In the genomic region with DNA sequence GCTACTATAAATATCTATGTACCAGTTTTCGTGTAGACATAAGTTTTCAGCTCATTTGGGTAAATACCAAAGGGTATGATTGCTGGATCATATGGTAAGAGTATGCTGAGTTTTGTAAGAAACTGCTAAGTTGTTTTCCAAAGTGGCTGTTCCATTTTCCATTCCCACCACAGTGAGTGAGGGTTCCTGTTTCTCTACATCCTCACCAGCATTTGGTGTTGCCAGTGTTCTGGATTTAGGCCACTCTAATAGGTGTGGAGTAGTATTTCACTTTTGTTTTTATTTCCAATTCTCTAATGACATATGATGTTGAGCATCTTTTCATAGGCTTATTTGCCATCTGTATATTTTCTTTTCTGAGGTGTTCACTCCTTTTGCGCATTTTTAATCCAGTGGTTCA, we compare ENCODE assay signal across 9 cellular contexts.
"Had no signal": no experiment of that assay in that cellular context is flagged by ENCODE, and none has a peak within 500 bp of the region (broad histone marks: within the 10 kb centered on the region; RNA-seq: fewer than 3 reads in every experiment).

No MANE protein-coding gene starts in this region.

- H3K4me3 ChIP-seq: GM23248 had no signal

- H3K4me2 ChIP-seq: KMS-11 had no signal

- FAIRE-seq: HTR-8/SVneo had no signal

- H3K4me3 Mint-ChIP-seq: H9, HFFc6 had no signal

- DNase-seq: GM23248, GOT3, HCEC 1CT, HFFc6, IMR-90, KBM-7 had no signal

- H3K27ac Mint-ChIP-seq: H9, HFFc6 had no signal

- H3K9me3 Mint-ChIP-seq: H9, HFFc6 had no signal

- H2AFZ ChIP-seq: GM23248 had no signal

- H3K27ac ChIP-seq: GM23248, KMS-11 had no signal

- H3K9ac ChIP-seq: GM23248, KMS-11 had no signal
